1 cellular context compared by ENCODE assay signal in genomic region chr11:13101836-13102574, GRCh38.
TF ChIP-seq lines count a peak whose summit lies in the region.

No MANE protein-coding gene starts in this region.

TF ChIP-seq in GM12878, 131 proteins besides CTCF, POLR2A, EP300 and RAD21 (continued from another document):
- no peak for TF ChIP-seq IRF3 (IDR thresholded peaks at IDR 0.05)
- no peak for TF ChIP-seq ZSCAN29 (IDR thresholded peaks at IDR 0.05)
- TF ChIP-seq CHD1 (IDR thresholded peaks at IDR 0.05; ENCODE audit: low read depth, low read length): no peak
- no peak for TF ChIP-seq IRF4 (IDR thresholded peaks at IDR 0.05; ENCODE audit: low read depth, low read length)
- TF ChIP-seq SREBF1 (IDR thresholded peaks at IDR 0.05; ENCODE audit: low read length): no peak
- TF ChIP-seq SKIL (IDR thresholded peaks at IDR 0.05; ENCODE audit: low read depth, poor library complexity, severe bottlenecking): no peak
- TF ChIP-seq MAX (IDR thresholded peaks at IDR 0.05; ENCODE audit: low read depth, low read length): no peak
- TF ChIP-seq ZBED1 (IDR thresholded peaks at IDR 0.05; ENCODE audit: borderline replicate concordance): no peak
- no peak for TF ChIP-seq EZH2 (IDR thresholded peaks at IDR 0.05; ENCODE audit: borderline replicate concordance, control insufficient read depth, low read depth, low read length)
TF ChIP-seq in GM12878: peak in this region for 0.
